In genomic region chr20:59164681-59165388, GRCh38 we compare ENCODE assay signal across 13 cellular contexts. TPM values are rescaled to one million over a fixed set of nuclear protein-coding genes. Genes with fewer than 3 reads are reported as not detected.
DNase-seq lines count a peak whose midpoint lies in the region; ATAC-seq and TF ChIP-seq lines count a peak whose summit lies in the region.
"Had no signal": no experiment of that assay in that cellular context is flagged by ENCODE, and none has a peak within 500 bp of the region (broad histone marks: within the 10 kb centered on the region; RNA-seq: fewer than 3 reads in every experiment).

No MANE protein-coding gene starts in this region.

- no peaks in the 10 kb centered on the region for H3K9me3 Mint-ChIP-seq in central memory CD8-positive, alpha-beta T cell

- H3K27me3 ChIP-seq in rectal smooth muscle tissue (ENCODE audit: control insufficient read depth, insufficient read depth, low read length) (no peaks in the 10 kb centered on the region), heart left ventricle (peaks cover 0 to 11% (median 0%) of the 10 kb centered on the region in 9 donors)
- H3K27me3 ChIP-seq: brain microvascular endothelial cell had no signal

- peak overlapping the region; percentile 100 for H3K27ac Mint-ChIP-seq in central memory CD8-positive, alpha-beta T cell (ENCODE audit: low read depth)

- WGBS in heart left ventricle, 4 donors: 61 to 64% (median 63%) methylated on average over 9 of the region's 9 CpGs

- intact Hi-C loops in heart left ventricle (cut with DNase I): no loop called here

- no peaks in the 10 kb centered on the region for H3K4me1 ChIP-seq in rectal smooth muscle tissue (ENCODE audit: control insufficient read depth, insufficient read depth, low read length)
- H3K4me1 ChIP-seq in heart left ventricle: no peaks in the 10 kb centered on the region

- H3K9me3 ChIP-seq in heart left ventricle: peaks cover 0 to 8% (median 0%) of the 10 kb centered on the region in 12 donors

- TF ChIP-seq CTCF in GM12864 (IDR thresholded peaks at IDR 0.05; ENCODE audit: low read depth, low read length, missing control alignments): no peak
- TF ChIP-seq CTCF in heart left ventricle (IDR thresholded peaks at IDR 0.05): no peak

- DNase-seq in GM12864 (ENCODE audit: low read depth): no peak
- peak; percentile 42 for DNase-seq in NAMALWA (ENCODE audit: low spot score)
- DNase-seq in central memory CD8-positive, alpha-beta T cell (ENCODE audit: low spot score in 2 of 2): no peak
- DNase-seq in DMS53 treated with DMSO at 0.1 percent for 48 hours (lab: John Stamatoyannopoulos, UW; ENCODE audit: unreplicated experiment): no peak
- no peak for DNase-seq in glomerular visceral epithelial cell (ENCODE audit: extremely low spot score)
- no peak for DNase-seq in heart left ventricle
- DNase-seq: brain microvascular endothelial cell, C1 segment of cervical spinal cord, midbrain, NCI-H1930 had no signal

- H3K4me3 ChIP-seq in GM12864 (ENCODE audit: low read depth, low read length): peak overlapping the region; percentile 2; the same call in 1 of the 2 replicates
- peak overlapping the region; percentile 11 for H3K4me3 ChIP-seq in rectal smooth muscle tissue (ENCODE audit: low read length)
- H3K4me3 ChIP-seq in heart left ventricle: peak overlapping the region in 1 of 12 donors; percentile 49

- no peak for TF ChIP-seq POLR2A in heart left ventricle (IDR thresholded peaks at IDR 0.05)

- peak overlapping the region; percentile 99 for H3K4me3 Mint-ChIP-seq in central memory CD8-positive, alpha-beta T cell

- no peak overlapping the region for H3K9ac ChIP-seq in rectal smooth muscle tissue (ENCODE audit: low read length)

- H3K27ac ChIP-seq in rectal smooth muscle tissue (ENCODE audit: low read depth, low read length): no peak overlapping the region
- peak overlapping the region in 2 of 12 donors; percentile 35 to 88 for H3K27ac ChIP-seq in heart left ventricle
- H3K27ac ChIP-seq: brain microvascular endothelial cell had no signal

- H3K36me3 Mint-ChIP-seq in central memory CD8-positive, alpha-beta T cell (ENCODE audit: insufficient read depth): peaks cover 57% of the 10 kb centered on the region

- no peaks in the 10 kb centered on the region for H3K27me3 Mint-ChIP-seq in central memory CD8-positive, alpha-beta T cell

- peaks cover 93% of the 10 kb centered on the region for H3K4me1 Mint-ChIP-seq in central memory CD8-positive, alpha-beta T cell

- H3K36me3 ChIP-seq in rectal smooth muscle tissue (ENCODE audit: control insufficient read depth, insufficient read depth, low read length) (no peaks in the 10 kb centered on the region), heart left ventricle (no peaks in the 10 kb centered on the region)
- H3K36me3 ChIP-seq: brain microvascular endothelial cell had no signal

- ATAC-seq in central memory CD8-positive, alpha-beta T cell (replicated peaks; ENCODE audit: extremely low read depth, poor library complexity, severe bottlenecking): no peak
- no peak for ATAC-seq in heart left ventricle

RNA-seq across cellular contexts. Expression of gene ZNF831, which starts 1.2 kb away (rescaled TPM):
- total RNA-seq in heart left ventricle: under 1 TPM in 7 of 9 donors, not detected in 2; 0.02 to 0.77 (median 0.07) TPM
- polyA plus RNA-seq in heart left ventricle: under 1 TPM; 0.04 to 0.06 TPM
- total RNA-seq: LHCN-M2, pulmonary artery endothelial cell had no signal
